11 cellular contexts compared by ENCODE assay signal in the genomic region with DNA sequence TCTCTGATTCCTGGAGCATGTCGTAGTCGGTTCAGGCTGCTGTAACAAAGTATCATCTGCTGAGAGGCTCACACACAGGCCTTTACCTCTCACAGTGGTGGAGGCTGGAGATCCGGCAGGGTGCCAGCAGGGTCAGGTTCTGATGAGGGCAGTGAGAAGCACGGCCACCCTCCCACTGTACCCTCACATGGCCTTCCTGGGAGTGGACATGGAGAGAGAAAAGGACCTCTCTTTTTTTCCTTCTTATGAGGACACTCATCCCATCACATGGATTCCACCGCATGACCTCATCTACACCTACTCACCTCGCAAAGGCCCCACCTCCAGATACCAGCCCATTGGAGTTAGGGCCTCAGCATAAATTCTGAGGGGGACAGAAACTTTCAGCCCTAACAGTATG.
DNase-seq lines count a peak whose midpoint lies in the region; ATAC-seq, FAIRE-seq and TF ChIP-seq lines count a peak whose summit lies in the region.
"Had no signal": no experiment of that assay in that cellular context is flagged by ENCODE, and none has a peak within 500 bp of the region (broad histone marks: within the 10 kb centered on the region; RNA-seq: fewer than 3 reads in every experiment).

No MANE protein-coding gene starts in this region.

- peak; percentile 89 for FAIRE-seq in urothelium cell line (lab: Jason Lieb, UNC)

- H3K27me3 ChIP-seq in right cardiac atrium (ENCODE audit: control insufficient read depth, insufficient read depth) (no peaks in the 10 kb centered on the region), heart left ventricle (no peaks in the 10 kb centered on the region), lower lobe of right lung (ENCODE audit: low read depth) (no peaks in the 10 kb centered on the region)
- H3K27me3 ChIP-seq: spleen had no signal

- H3K27ac Mint-ChIP-seq in brain, result peak overlapping the region in 3 of 5 experiments; percentile 15 to 74 (median 58)

- H3K36me3 Mint-ChIP-seq in brain, result peaks cover 22% of the 10 kb centered on the region

- H3K9me3 ChIP-seq in right cardiac atrium (ENCODE audit: control insufficient read depth, low read length) (no peaks in the 10 kb centered on the region), heart left ventricle (no peaks in the 10 kb centered on the region), lower lobe of right lung (no peaks in the 10 kb centered on the region)
- H3K9me3 ChIP-seq: spleen had no signal

- intact Hi-C loops in right cardiac atrium (cut with DNase I), result loop anchor here in 2 of 4 donors (2.0 to 5.0 kb wide), 2 partner anchors 52 to 101 kb away; no protein-coding TSS in a partner anchor
- intact Hi-C loops in heart left ventricle (cut with DNase I), result loop anchor here in 8 of 10 donors (2.0 to 10.0 kb wide), 4 partner anchors 55 to 325 kb away; no protein-coding TSS in a partner anchor
- intact Hi-C loops in lower lobe of right lung (cut with DNase I), result loop anchor here (10.0 kb wide), 1 partner anchor 105 kb away; no protein-coding TSS in a partner anchor

- no peak for TF ChIP-seq CTCF in heart left ventricle (IDR thresholded peaks at IDR 0.05)
- TF ChIP-seq CTCF in brain (conservative IDR thresholded peaks at IDR 0.05), result no peak
- TF ChIP-seq CTCF in lower lobe of right lung (IDR thresholded peaks at IDR 0.05), result no peak

- H3K9me3 Mint-ChIP-seq in brain, result no peaks in the 10 kb centered on the region

- WGBS in right cardiac atrium, result 83% methylated on average over 6 of the region's 6 CpGs
- WGBS in heart left ventricle, 4 donors, result 71 to 88% (median 77%) methylated on average over 6 of the region's 6 CpGs

- H3K27me3 Mint-ChIP-seq in brain, result peaks cover 4% of the 10 kb centered on the region

- ATAC-seq in right cardiac atrium (no peak), heart left ventricle (no peak), lower lobe of right lung (peak in 1 of 2 donors; percentile 1), GM19324 (IDR thresholded peaks at IDR 0.05; ENCODE audit: low FRiP score, unreplicated experiment) (no peak)

- TF ChIP-seq POLR2A in heart left ventricle (IDR thresholded peaks at IDR 0.05), result no peak

- peak in 2 of 3 donors; percentile 41 to 55 for DNase-seq in right cardiac atrium
- no peak for DNase-seq in heart left ventricle
- no peak for DNase-seq in lower lobe of right lung
- peak; percentile 54 for DNase-seq in urothelium cell line (ENCODE audit: low spot score)
- no peak for DNase-seq in SW 1271 (lab: John Stamatoyannopoulos, UW)
- no peak for DNase-seq in GF-D8 (lab: John Stamatoyannopoulos, UW)
- DNase-seq: MV-4-11, NCI-H510A, spleen had no signal

- H3K4me3 Mint-ChIP-seq in brain, result no peak overlapping the region

- H3K4me1 Mint-ChIP-seq in brain, result no peaks in the 10 kb centered on the region

- H3K36me3 ChIP-seq in heart left ventricle (peaks cover 0 to 41% (median 24%) of the 10 kb centered on the region in 9 donors), lower lobe of right lung (peaks cover 64% of the 10 kb centered on the region)

- no peak overlapping the region for H3K27ac ChIP-seq in right cardiac atrium (ENCODE audit: low read length)
- peak overlapping the region in 5 of 12 donors; percentile 32 to 66 (median 46) for H3K27ac ChIP-seq in heart left ventricle
- H3K27ac ChIP-seq in lower lobe of right lung, result peak overlapping the region; percentile 78

- no peak overlapping the region for H3K4me3 ChIP-seq in right cardiac atrium (ENCODE audit: low read length)
- no peak overlapping the region for H3K4me3 ChIP-seq in heart left ventricle
- H3K4me3 ChIP-seq in lower lobe of right lung, result no peak overlapping the region
- H3K4me3 ChIP-seq: spleen had no signal

- H3K4me1 ChIP-seq in right cardiac atrium (ENCODE audit: control insufficient read depth, insufficient read depth, low read length) (peaks cover 10% of the 10 kb centered on the region), heart left ventricle (peaks cover 0 to 33% (median 19%) of the 10 kb centered on the region in 12 donors), lower lobe of right lung (peaks cover 45% of the 10 kb centered on the region)

Comparison
In these comparisons a context has a peak if more than half of its experiments do, and no peak if none do; other contexts are left out.
1. DNase-seq: peak in right cardiac atrium (2 of 3) and urothelium cell line (single experiment); none in heart left ventricle (0 of 5), lower lobe of right lung (single experiment), SW 1271 (0 of 2) and GF-D8 (single experiment).